Comparison of ENCODE assay signal across 1 cellular context in genomic region chr1:31295874-31296485, GRCh38.
TF ChIP-seq lines count a peak whose summit lies in the region.

No MANE protein-coding gene starts in this region.

TF ChIP-seq in K562, 482 proteins besides CTCF, POLR2A, EP300 and RAD21 (continued from another document and continues in another):
- TF ChIP-seq ZNF280A (IDR thresholded peaks at IDR 0.05; ENCODE audit: low read depth, partially characterized antibody) = no peak
- TF ChIP-seq NFE2 (IDR thresholded peaks at IDR 0.05; ENCODE audit: low read depth) = no peak
- no peak for TF ChIP-seq IRF9 (tag; IDR thresholded peaks at IDR 0.05)
- TF ChIP-seq ESRRB (CRISPR knock-in tag; IDR thresholded peaks at IDR 0.05; ENCODE audit: borderline replicate concordance) = no peak
- TF ChIP-seq LARP7 (IDR thresholded peaks at IDR 0.05) = no peak
- TF ChIP-seq ATF2 (CRISPR knock-in tag; IDR thresholded peaks at IDR 0.05) = no peak
- TF ChIP-seq HDAC6 (IDR thresholded peaks at IDR 0.05; ENCODE audit: low read depth, low read length) = no peak
- TF ChIP-seq DNMT1 (IDR thresholded peaks at IDR 0.05) = 0 out of 2 replicates have a peak, but pooled peaks have one; percentile 62
- TF ChIP-seq ZNF699 (CRISPR knock-in tag; IDR thresholded peaks at IDR 0.05; ENCODE audit: insufficient replicate concordance) = no peak
- peak; percentile 46 to 57; a peak in 3 of 4 replicates for TF ChIP-seq KDM1A (IDR thresholded peaks at IDR 0.05)
- 0 out of 2 replicates have a peak, but pooled peaks have one; percentile 47 for TF ChIP-seq CC2D1A (IDR thresholded peaks at IDR 0.05)
- no peak for TF ChIP-seq SREBF2 (CRISPR knock-in tag; IDR thresholded peaks at IDR 0.05)
- no peak for TF ChIP-seq RBM22 (IDR thresholded peaks at IDR 0.05; ENCODE audit: low read depth, low read length, poor library complexity, severe bottlenecking)
- TF ChIP-seq IFI16 (CRISPR knock-in tag; IDR thresholded peaks at IDR 0.05) = no peak
- peak; percentile 64 for TF ChIP-seq SMARCE1 (IDR thresholded peaks at IDR 0.05)
- TF ChIP-seq ZNF407 (IDR thresholded peaks at IDR 0.05; ENCODE audit: low read depth) = no peak
- no peak for TF ChIP-seq SRSF3 (IDR thresholded peaks at IDR 0.05; ENCODE audit: insufficient read depth, low read length)
- no peak for TF ChIP-seq STAG1 (CRISPR knock-in tag; IDR thresholded peaks at IDR 0.05; ENCODE audit: borderline replicate concordance)
- TF ChIP-seq BACH1 (tag; IDR thresholded peaks at IDR 0.05) = no peak
- TF ChIP-seq PCBP1 (IDR thresholded peaks at IDR 0.05; ENCODE audit: low read depth, low read length, poor library complexity, severe bottlenecking) = no peak
- TF ChIP-seq HMG20A (CRISPR knock-in tag; conservative IDR thresholded peaks at IDR 0.05) = no peak
- TF ChIP-seq GTF2A2 (tag; IDR thresholded peaks at IDR 0.05) = no peak
- TF ChIP-seq STAT5A (IDR thresholded peaks at IDR 0.05; ENCODE audit: borderline replicate concordance, low read length) = no peak
- TF ChIP-seq CTBP1 (IDR thresholded peaks at IDR 0.05; ENCODE audit: borderline replicate concordance) = no peak
- TF ChIP-seq E2F8 (IDR thresholded peaks at IDR 0.05; ENCODE audit: low read depth, partially characterized antibody) = no peak
- TF ChIP-seq PPARD (CRISPR knock-in tag; IDR thresholded peaks at IDR 0.05) = no peak
- TF ChIP-seq FOXP4 (CRISPR knock-in tag; IDR thresholded peaks at IDR 0.05; ENCODE audit: borderline replicate concordance) = no peak
- TF ChIP-seq C11orf30 (IDR thresholded peaks at IDR 0.05; ENCODE audit: low read depth) = no peak
- TF ChIP-seq THRA (IDR thresholded peaks at IDR 0.05) = no peak
- TF ChIP-seq ZNF140 (CRISPR knock-in tag; IDR thresholded peaks at IDR 0.05) = 0 out of 2 replicates have a peak, but pooled peaks have one; percentile 54
- TF ChIP-seq MYBL2 (IDR thresholded peaks at IDR 0.05; ENCODE audit: low read depth) = no peak
- no peak for TF ChIP-seq MYBL2 (CRISPR knock-in tag; IDR thresholded peaks at IDR 0.05; ENCODE audit: borderline replicate concordance)
- TF ChIP-seq OTX1 (CRISPR knock-in tag; IDR thresholded peaks at IDR 0.05) = no peak
- TF ChIP-seq ZNF707 (CRISPR knock-in tag; conservative IDR thresholded peaks at IDR 0.05) = no peak
- no peak for TF ChIP-seq ZNF561 (CRISPR knock-in tag; conservative IDR thresholded peaks at IDR 0.05)
- TF ChIP-seq CEBPB (tag; IDR thresholded peaks at IDR 0.05) = no peak
- no peak for TF ChIP-seq HNRNPUL1 (IDR thresholded peaks at IDR 0.05; ENCODE audit: low read length)
- peak in 1 of 2 experiments; percentile 51; a peak in 1 of 4 replicates for TF ChIP-seq ARNT (IDR thresholded peaks at IDR 0.05)
- TF ChIP-seq TSHZ1 (CRISPR knock-in tag; IDR thresholded peaks at IDR 0.05) = no peak
- no peak for TF ChIP-seq POLR2AphosphoS5 (IDR thresholded peaks at IDR 0.05; ENCODE audit: control insufficient read depth, insufficient read depth, low read depth, low read length)
- TF ChIP-seq NR3C1 (CRISPR knock-in tag; IDR thresholded peaks at IDR 0.05) = no peak
- no peak for TF ChIP-seq NFIC (IDR thresholded peaks at IDR 0.05)
